ENCODE assay signal across 8 cellular contexts in the genomic region with DNA sequence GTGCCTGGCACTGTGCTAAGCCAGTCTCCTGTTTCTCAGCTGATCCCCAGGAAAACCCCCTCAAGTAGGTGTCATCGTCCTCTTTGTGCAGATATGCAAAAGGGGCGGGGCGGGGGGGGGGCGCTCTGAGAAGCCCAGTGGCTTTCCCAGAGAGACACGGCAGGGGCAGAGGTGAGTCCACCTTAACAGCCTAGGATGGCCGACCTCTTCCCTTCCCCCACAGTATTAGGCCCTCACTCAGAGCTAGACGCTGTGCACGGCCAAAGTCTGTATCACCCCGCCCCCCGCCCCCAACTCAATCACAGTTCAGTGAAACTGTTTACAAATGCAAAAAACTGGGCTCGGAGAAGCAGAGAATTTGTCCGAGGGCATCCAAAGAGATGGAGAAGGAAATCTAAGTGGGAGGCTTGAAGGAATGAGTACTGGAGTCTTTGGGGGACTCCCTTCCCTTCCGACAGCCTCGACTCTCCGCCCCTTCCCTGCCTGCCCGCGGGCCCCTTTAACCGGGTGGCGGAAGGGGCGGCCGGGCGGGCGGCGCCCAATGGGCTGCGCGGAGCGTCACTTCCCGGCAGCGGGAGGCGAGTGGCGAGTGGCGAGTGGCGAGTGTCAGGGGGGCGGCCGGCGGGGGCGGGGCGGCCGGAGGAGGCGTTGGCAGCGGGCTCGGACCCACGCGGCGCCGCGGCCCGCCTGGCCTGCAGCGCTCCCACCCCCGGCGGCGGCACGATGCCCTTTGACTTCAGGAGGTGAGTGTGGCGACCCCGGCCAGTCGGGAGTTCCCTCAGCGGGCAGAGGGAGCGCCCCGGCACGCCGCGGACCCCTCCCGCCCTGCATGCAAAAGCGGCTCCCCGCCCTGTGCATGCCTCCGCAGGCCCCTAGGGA. TPM values are rescaled to one million over a fixed set of nuclear protein-coding genes. Genes with fewer than 3 reads are reported as not detected.
A peak's percentile ranks its signal among the peaks of the same experiment; 100 is the strongest.
DNase-seq lines count a peak whose midpoint lies in the region; ATAC-seq and TF ChIP-seq lines count a peak whose summit lies in the region.

A gene with protein sequence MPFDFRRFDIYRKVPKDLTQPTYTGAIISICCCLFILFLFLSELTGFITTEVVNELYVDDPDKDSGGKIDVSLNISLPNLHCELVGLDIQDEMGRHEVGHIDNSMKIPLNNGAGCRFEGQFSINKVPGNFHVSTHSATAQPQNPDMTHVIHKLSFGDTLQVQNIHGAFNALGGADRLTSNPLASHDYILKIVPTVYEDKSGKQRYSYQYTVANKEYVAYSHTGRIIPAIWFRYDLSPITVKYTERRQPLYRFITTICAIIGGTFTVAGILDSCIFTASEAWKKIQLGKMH (plus strand): TSS at position 561 of the 879 bp plus-strand sequence. CDS start 163 bp downstream, at position 724.

- peaks cover 41% of the 10 kb centered on the region for H3K4me1 Mint-ChIP-seq in activated CD4-positive, alpha-beta memory T cell treated with anti-CD3 and anti-CD28 coated beads for 36 hours (ENCODE audit: low read depth)

- TF ChIP-seq CTCF in AG09309 (IDR thresholded peaks at IDR 0.05; ENCODE audit: control insufficient read depth, insufficient read depth, low read depth, low read length, missing control alignments) (no peak), lower leg skin (IDR thresholded peaks at IDR 0.05) (no peak)

- H3K4me3 Mint-ChIP-seq in activated CD4-positive, alpha-beta memory T cell treated with anti-CD3 and anti-CD28 coated beads for 36 hours: peak within 1 kb of the TSS; percentile 83

- 1 to 3% methylated on average over 26 to 45 of the region's 66 CpGs for WGBS in lower leg skin, 2 donors

- no peaks in the 10 kb centered on the region for H3K9me3 Mint-ChIP-seq in activated CD4-positive, alpha-beta memory T cell treated with anti-CD3 and anti-CD28 coated beads for 36 hours

- CTCF ChIA-PET in activated CD4-positive, alpha-beta memory T cell treated with anti-CD3 and anti-CD28 coated beads for 36 hours (lab: Charles Lee): no interaction called here

- peak within 1 kb of the TSS; percentile 81 for H3K27ac Mint-ChIP-seq in activated CD4-positive, alpha-beta memory T cell treated with anti-CD3 and anti-CD28 coated beads for 36 hours

- no peaks in the 10 kb centered on the region for H3K27me3 Mint-ChIP-seq in activated CD4-positive, alpha-beta memory T cell treated with anti-CD3 and anti-CD28 coated beads for 36 hours

- POLR2A ChIA-PET in activated CD4-positive, alpha-beta memory T cell treated with anti-CD3 and anti-CD28 coated beads for 36 hours (lab: Charles Lee): interaction anchor here (1.3 to 2.5 kb wide), 2 partner anchors 62 to 64 kb away, joined by 5 to 11 read pairs; a partner anchor contains a TSS

- H3K36me3 Mint-ChIP-seq in activated CD4-positive, alpha-beta memory T cell treated with anti-CD3 and anti-CD28 coated beads for 36 hours: no peaks in the 10 kb centered on the region

- intact Hi-C loops in activated CD4-positive, alpha-beta memory T cell treated with anti-CD3 and anti-CD28 coated beads for 36 hours (cut with micrococcal nuclease): loop anchor here (1.0 to 2.0 kb wide), 3 partner anchors 27 to 63 kb away; a partner anchor contains a TSS
- intact Hi-C loops in lower leg skin (cut with DNase I; ENCODE audit: low total_unique reads): no loop called here

- TF ChIP-seq POLR2A in lower leg skin (IDR thresholded peaks at IDR 0.05): no peak

- ATAC-seq in GM18868 (IDR thresholded peaks at IDR 0.05; ENCODE audit: unreplicated experiment): peak; percentile 78
- peak; percentile 73 for ATAC-seq in HG03095 (IDR thresholded peaks at IDR 0.05; ENCODE audit: unreplicated experiment)

- DNase-seq in AG09309 (ENCODE audit: low read depth) (peak; percentile 21), NCI-H526 treated with DMSO at 0.1 percent for 48 hours (lab: John Stamatoyannopoulos, UW) (peak; percentile 20), ecto neural progenitor cell (ENCODE audit: low spot score) (peak; percentile 87), lower leg skin (ENCODE audit: low spot score in 2 of 2) (peak; percentile 73 to 97)
- DNase-seq in activated CD4-positive, alpha-beta memory T cell treated with anti-CD3 and anti-CD28 coated beads for 36 hours: peak; percentile 82
- peak; percentile 13 to 43 (median 32) for DNase-seq in stimulated activated CD4-positive, alpha-beta T cell treated with anti-CD3 and anti-CD28 coated beads, TNF-alpha, amount 100 ng/mL, for 1 hour (ENCODE audit: low read depth in 3 of 3, low spot score in 1 of 3)

- peak within 1 kb of the TSS; percentile 87 for H3K4me3 ChIP-seq in AG09309 (ENCODE audit: control insufficient read depth, low read depth, low read length)
- peak within 1 kb of the TSS; percentile 83 for H3K4me3 ChIP-seq in lower leg skin (ENCODE audit: low read depth, poor library complexity, severe bottlenecking)

RNA-seq across cellular contexts. Expression of the gene that starts here (rescaled TPM):
- total RNA-seq in activated CD4-positive, alpha-beta memory T cell treated with anti-CD3 and anti-CD28 coated beads for 36 hours: 10 to 100 TPM; 41.9 to 42.7 TPM
- 100 to 1,000 TPM in 1 of 4 donors, 10 to 100 TPM in 3; 62.9 to 114 (median 82.6) TPM for total RNA-seq in lower leg skin

Comparison
In these comparisons a context has a peak if more than half of its experiments do, and no peak if none do; other contexts are left out.
1. Peak in every context shown above with its lines: DNase-seq, ATAC-seq and H3K4me3 ChIP-seq.
2. DNase-seq: peak in every context shown above with its lines; median percentile 87 in ecto neural progenitor cell; 85 in lower leg skin; 82 in activated CD4-positive, alpha-beta memory T cell treated with anti-CD3 and anti-CD28 coated beads for 36 hours; 32 in stimulated activated CD4-positive, alpha-beta T cell treated with anti-CD3 and anti-CD28 coated beads, TNF-alpha, amount 100 ng/mL, for 1 hour; 21 in AG09309; 20 in NCI-H526 treated with DMSO at 0.1 percent for 48 hours.